ENCODE assay signal across 8 cellular contexts in genomic region chr2:233853883-233854240, GRCh38. TPM values are rescaled to one million over a fixed set of nuclear protein-coding genes. Genes with fewer than 3 reads are reported as not detected.
DNase-seq lines count a peak whose midpoint lies in the region; ATAC-seq and TF ChIP-seq lines count a peak whose summit lies in the region.

No MANE protein-coding gene starts in this region.

- H3K9me3 ChIP-seq in OCI-LY7 (ENCODE audit: low read length), result peaks cover 8% of the 10 kb centered on the region; the same call in 1 of the 2 replicates
- H3K9me3 ChIP-seq in esophagus muscularis mucosa, result no peaks in the 10 kb centered on the region

- peak overlapping the region; percentile 60; the same call in 1 of the 2 replicates for H2AFZ ChIP-seq in OCI-LY7 (ENCODE audit: low read length)

- H4K20me1 ChIP-seq in OCI-LY7 (ENCODE audit: insufficient read depth, low read length), result peaks cover 33% of the 10 kb centered on the region

- no peak for TF ChIP-seq POLR2A in esophagus muscularis mucosa (IDR thresholded peaks at IDR 0.05; ENCODE audit: low read depth)

- peaks cover 48% of the 10 kb centered on the region for H3K79me2 ChIP-seq in OCI-LY7 (ENCODE audit: insufficient read depth, low read depth, low read length)

- intact Hi-C loops in OCI-LY7 (cut with micrococcal nuclease; ENCODE audit: unreplicated experiment), result no loop called here
- intact Hi-C loops in esophagus muscularis mucosa (cut with DNase I), result no loop called here

- no peak for TF ChIP-seq EP300 in esophagus muscularis mucosa (IDR thresholded peaks at IDR 0.05)

- ATAC-seq in GM19455 (IDR thresholded peaks at IDR 0.05; ENCODE audit: unreplicated experiment), result peak; percentile 4

- peak overlapping the region; percentile 76 for H3K4me2 ChIP-seq in OCI-LY7 (ENCODE audit: low read length)

- WGBS in esophagus muscularis mucosa, result 3% methylated on average over 13 of the region's 25 CpGs

- H3K9me2 ChIP-seq in OCI-LY7 (ENCODE audit: insufficient read depth, low read length), result no peaks in the 10 kb centered on the region

- in situ Hi-C loops in GM13976 (cut with MboI; ENCODE audit: low sequenced_read_pairs, unreplicated experiment), result no loop called here

- TF ChIP-seq CTCF in OCI-LY7 (conservative IDR thresholded peaks at IDR 0.05; ENCODE audit: low read length) (no peak), esophagus muscularis mucosa (IDR thresholded peaks at IDR 0.05) (no peak), GM13976 (IDR thresholded peaks at IDR 0.05; ENCODE audit: borderline replicate concordance, control extremely low read depth, extremely low read depth, insufficient read depth, missing control alignments) (no peak)

- peaks cover 0 to 35% (median 0%) of the 10 kb centered on the region in 4 donors for H3K27me3 ChIP-seq in esophagus muscularis mucosa
- no peaks in the 10 kb centered on the region for H3K27me3 ChIP-seq in rectal smooth muscle tissue (ENCODE audit: control insufficient read depth, insufficient read depth, low read length)

- H3K27ac ChIP-seq in OCI-LY7 (ENCODE audit: low read depth, low read length, poor library complexity, severe bottlenecking), result peak overlapping the region; percentile 77
- H3K27ac ChIP-seq in esophagus muscularis mucosa (replicated peaks in 1 of 4), result no peak overlapping the region
- no peak overlapping the region for H3K27ac ChIP-seq in rectal smooth muscle tissue (ENCODE audit: low read depth, low read length)

- H3K4me1 ChIP-seq in OCI-LY7 (ENCODE audit: insufficient read depth, low read length, poor library complexity, severe bottlenecking), result peaks cover 25% of the 10 kb centered on the region
- H3K4me1 ChIP-seq in esophagus muscularis mucosa, result peaks cover 8 to 28% (median 19%) of the 10 kb centered on the region in 4 donors
- H3K4me1 ChIP-seq in rectal smooth muscle tissue (ENCODE audit: control insufficient read depth, insufficient read depth, low read length), result no peaks in the 10 kb centered on the region

- peak; percentile 31 for DNase-seq in OCI-LY7 (ENCODE audit: low spot score)
- DNase-seq in esophagus muscularis mucosa (ENCODE audit: extremely low spot score), result no peak
- no peak for DNase-seq in NCI-H774 (lab: John Stamatoyannopoulos, UW)
- DNase-seq in NCI-H510A treated with DMSO at 0.1 percent for 48 hours (lab: John Stamatoyannopoulos, UW), result no peak
- no peak for DNase-seq in NCI-H146 treated with DMSO at 0.1 percent for 48 hours (lab: John Stamatoyannopoulos, UW; ENCODE audit: unreplicated experiment)
- DNase-seq in GM13976 (ENCODE audit: low spot score), result no peak

- H3K36me3 ChIP-seq in OCI-LY7 (ENCODE audit: insufficient read depth, low read length) (peaks cover 54% of the 10 kb centered on the region), esophagus muscularis mucosa (no peaks in the 10 kb centered on the region), rectal smooth muscle tissue (ENCODE audit: control insufficient read depth, insufficient read depth, low read length) (no peaks in the 10 kb centered on the region)

- H3K9ac ChIP-seq in rectal smooth muscle tissue (ENCODE audit: low read length), result peak overlapping the region; percentile 6

- CTCF ChIA-PET in OCI-LY7 (lab: Charles Lee; ENCODE audit: unreplicated experiment), result no interaction called here

- H3K4me3 ChIP-seq in OCI-LY7 (ENCODE audit: low read depth, low read length, poor library complexity, severe bottlenecking), result peak overlapping the region; percentile 97
- H3K4me3 ChIP-seq in esophagus muscularis mucosa, result peak overlapping the region; percentile 60 to 90 (median 70)
- H3K4me3 ChIP-seq in rectal smooth muscle tissue (ENCODE audit: low read length), result peak overlapping the region; percentile 87

- POLR2A ChIA-PET in OCI-LY7 (lab: Charles Lee), result no interaction called here

- no TSS peak for BruUV-seq in OCI-LY7 (replicated peaks; lab: Mats Ljungman, UMichigan)

RNA-seq across cellular contexts. Expression of gene HJURP, which starts 0.5 kb away (rescaled TPM):
- total RNA-seq in OCI-LY7 (2014; rRNA removed; shearing (Covaris generic)), result 79.9 and 94.3 TPM in 2 replicates
- total RNA-seq in OCI-LY7 (2022), result 122 and 135 TPM in 2 replicates
- under 1 TPM in 3 of 4 donors, not detected in 1; under 0.01 to 0.23 (median 0.19) TPM for total RNA-seq in esophagus muscularis mucosa

Comparison
In these comparisons a context has a peak if more than half of its experiments do, and no peak if none do; other contexts are left out.
1. RNA of gene HJURP, which starts 0.5 kb away (total RNA-seq): 79.9 to 135 TPM in OCI-LY7; under 0.01 to 0.23 TPM in esophagus muscularis mucosa; every median in the first group is over 10 times any median in the second.
2. Peak in every context shown above with its lines, with median percentiles within 50 percentile points of each other: H3K4me3 ChIP-seq.